9 cellular contexts compared by ENCODE assay signal in genomic region chr4:89056292-89056952, GRCh38. TPM values are rescaled to one million over a fixed set of nuclear protein-coding genes. Genes with fewer than 3 reads are reported as not detected.
A peak's percentile ranks its signal among the peaks of the same experiment; 100 is the strongest.
DNase-seq lines count a peak whose midpoint lies in the region; ATAC-seq and TF ChIP-seq lines count a peak whose summit lies in the region.
"Had no signal": no experiment of that assay in that cellular context is flagged by ENCODE, and none has a peak within 500 bp of the region (broad histone marks: within the 10 kb centered on the region; RNA-seq: fewer than 3 reads in every experiment).

No MANE protein-coding gene starts in this region.

- no peaks in the 10 kb centered on the region for H3K36me3 ChIP-seq in psoas muscle (ENCODE audit: insufficient read depth in 1 of 2, low read depth in 1 of 2)

- WGBS in psoas muscle, 3 donors, result 14 to 28% (median 16%) methylated on average over 2 of the region's 2 CpGs

- no peak for DNase-seq in LNCaP clone FGC (ENCODE audit: low read depth)
- no peak for DNase-seq in fibroblast of pulmonary artery (ENCODE audit: low read depth)
- DNase-seq in psoas muscle, result no peak
- no peak for DNase-seq in NCI-H345 treated with DMSO at 0.1 percent for 48 hours (lab: John Stamatoyannopoulos, UW; ENCODE audit: unreplicated experiment)
- no peak for DNase-seq in NCI-H2227 (lab: John Stamatoyannopoulos, UW; ENCODE audit: unreplicated experiment)
- DNase-seq in nucleus accumbens (lab: John Stamatoyannopoulos, UW), result no peak
- DNase-seq in NCI-H748 treated with DMSO at 0.1 percent for 48 hours (lab: John Stamatoyannopoulos, UW), result no peak
- DNase-seq: naive B cell had no signal

- H3K27ac ChIP-seq in psoas muscle, result peak overlapping the region; percentile 81

- H3K9me3 ChIP-seq in psoas muscle, result no peaks in the 10 kb centered on the region

- H3K4me1 ChIP-seq in psoas muscle, result peaks cover 16% of the 10 kb centered on the region

- intact Hi-C loops in psoas muscle (cut with DNase I), result loop anchor here in 1 of 2 donors (2.0 kb wide), 1 partner anchor 54 kb away; the partner anchor contains the start of gene TIGD2

- peak overlapping the region; percentile 58 for H3K4me3 ChIP-seq in LNCaP clone FGC (ENCODE audit: low read depth, low read length)
- peak overlapping the region; percentile 65 for H3K4me3 ChIP-seq in fibroblast of pulmonary artery (replicated peaks; ENCODE audit: low read depth, low read length)
- H3K4me3 ChIP-seq in psoas muscle, result peak overlapping the region; percentile 66

- no peak for TF ChIP-seq CTCF in LNCaP clone FGC (IDR thresholded peaks at IDR 0.05; ENCODE audit: control insufficient read depth, extremely low read depth, insufficient read depth)
- no peak for TF ChIP-seq CTCF in fibroblast of pulmonary artery (IDR thresholded peaks at IDR 0.05; ENCODE audit: low read length, missing control alignments)
- no peak for TF ChIP-seq CTCF in psoas muscle (IDR thresholded peaks at IDR 0.05)

- ATAC-seq in GM18517 (IDR thresholded peaks at IDR 0.05; ENCODE audit: unreplicated experiment), result peak; percentile 46
- peak; percentile 71 to 84 (median 79) for ATAC-seq in psoas muscle

- no peaks in the 10 kb centered on the region for H3K27me3 ChIP-seq in psoas muscle (ENCODE audit: insufficient read depth in 3 of 3, low read length in 2 of 3)

RNA-seq across cellular contexts. Expression of gene FAM13A, which starts 0.6 kb away (rescaled TPM):
- 10 to 100 TPM; 15.2 to 76.0 (median 35.1) TPM for total RNA-seq in psoas muscle
- polyA plus RNA-seq in psoas muscle, result 10 to 100 TPM in 1 of 3 donors, 1 to 10 TPM in 2; 3.8 to 10.4 (median 6.0) TPM

RNA-seq across cellular contexts. Expression of gene TIGD2, which starts 54.9 kb away (rescaled TPM):
- 1 to 10 TPM; 1.5 to 4.4 (median 2.7) TPM for total RNA-seq in psoas muscle
- 1 to 10 TPM; 1.6 to 3.0 (median 1.8) TPM for polyA plus RNA-seq in psoas muscle
